Comparison of ENCODE assay signal across 20 cellular contexts in the genomic region with DNA sequence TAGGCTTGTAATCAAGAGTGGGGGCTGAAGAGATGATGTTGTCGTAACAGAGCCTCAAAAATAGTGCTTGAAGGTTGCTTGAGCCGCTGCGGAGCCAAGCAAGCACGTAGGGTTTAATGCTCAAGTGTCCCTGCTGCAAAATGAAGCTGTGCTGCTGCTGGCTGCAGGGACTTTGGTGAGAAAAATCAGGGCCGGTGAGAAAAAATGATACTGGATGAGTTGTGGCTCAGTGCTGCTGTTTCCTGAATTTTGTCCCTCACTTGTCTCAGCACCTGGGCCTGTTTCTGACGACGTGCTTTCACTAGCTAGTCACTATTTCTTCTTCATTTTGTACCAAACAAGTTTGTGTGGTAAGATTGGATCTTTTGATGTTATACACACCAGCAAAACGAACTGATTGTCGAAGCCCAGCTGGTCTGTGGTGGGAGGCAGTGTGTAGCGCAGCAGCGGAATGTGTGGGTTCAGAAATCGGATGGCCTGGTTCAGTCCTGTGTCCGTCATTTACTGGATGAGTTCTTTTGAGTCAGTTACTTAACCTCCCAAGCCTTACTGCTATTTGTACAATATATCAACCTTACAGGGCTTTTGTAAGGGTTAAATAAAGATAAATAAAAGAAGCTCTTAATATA.
"Had no signal": no experiment of that assay in that cellular context is flagged by ENCODE, and none has a peak within 500 bp of the region (broad histone marks: within the 10 kb centered on the region; RNA-seq: fewer than 3 reads in every experiment).

No MANE protein-coding gene starts in this region.

- H3K9me3 Mint-ChIP-seq: activated CD4-positive, alpha-beta T cell treated with anti-CD3 and anti-CD28 coated beads, Interleukin-2, amount 10 ng/mL, durations not matched to agents 7 days and 5 days; activated CD8-positive, alpha-beta T cell treated with anti-CD3 and anti-CD28 coated beads for 36 hours; immature natural killer cell; mesothelial cell of epicardium; naive thymus-derived CD8-positive, alpha-beta T cell; stimulated activated naive CD8-positive, alpha-beta T cell treated with anti-CD3 and anti-CD28 coated beads, Interleukin-15, amount 100 ng/mL, for 72 hours; type B pancreatic cell had no signal

- ATAC-seq: activated CD8-positive, alpha-beta memory T cell treated with anti-CD3 and anti-CD28 coated beads, Interleukin-2, amount 10 ng/mL, durations not matched to agents 7 days and 5 days; activated CD8-positive, alpha-beta T cell treated with anti-CD3 and anti-CD28 coated beads for 36 hours; naive thymus-derived CD8-positive, alpha-beta T cell; stimulated activated naive CD8-positive, alpha-beta T cell treated with anti-CD3 and anti-CD28 coated beads, Interleukin-15, amount 100 ng/mL, for 72 hours had no signal

- H3K36me3 Mint-ChIP-seq: mesothelial cell of epicardium, type B pancreatic cell had no signal

- H3K4me3 Mint-ChIP-seq: activated CD4-positive, alpha-beta T cell treated with anti-CD3 and anti-CD28 coated beads, Interleukin-2, amount 10 ng/mL, durations not matched to agents 7 days and 5 days; activated CD8-positive, alpha-beta memory T cell treated with anti-CD3 and anti-CD28 coated beads, Interleukin-2, amount 10 ng/mL, durations not matched to agents 7 days and 5 days; activated CD8-positive, alpha-beta T cell treated with anti-CD3 and anti-CD28 coated beads for 36 hours; activated naive CD8-positive, alpha-beta T cell; immature natural killer cell; mesothelial cell of epicardium; naive thymus-derived CD8-positive, alpha-beta T cell; stimulated activated naive CD8-positive, alpha-beta T cell treated with anti-CD3 and anti-CD28 coated beads, Interleukin-15, amount 100 ng/mL, for 72 hours; type B pancreatic cell had no signal

- H3K27ac Mint-ChIP-seq: activated CD4-positive, alpha-beta T cell treated with anti-CD3 and anti-CD28 coated beads, Interleukin-2, amount 10 ng/mL, durations not matched to agents 7 days and 5 days; activated CD8-positive, alpha-beta memory T cell treated with anti-CD3 and anti-CD28 coated beads, Interleukin-2, amount 10 ng/mL, durations not matched to agents 7 days and 5 days; activated CD8-positive, alpha-beta T cell treated with anti-CD3 and anti-CD28 coated beads for 36 hours; activated naive CD8-positive, alpha-beta T cell; progenitor cell of endocrine pancreas; stimulated activated naive CD8-positive, alpha-beta T cell treated with anti-CD3 and anti-CD28 coated beads, Interleukin-15, amount 100 ng/mL, for 72 hours; type B pancreatic cell had no signal

- H3K27me3 Mint-ChIP-seq: activated CD4-positive, alpha-beta T cell treated with anti-CD3 and anti-CD28 coated beads, Interleukin-2, amount 10 ng/mL, durations not matched to agents 7 days and 5 days; activated CD8-positive, alpha-beta memory T cell treated with anti-CD3 and anti-CD28 coated beads, Interleukin-2, amount 10 ng/mL, durations not matched to agents 7 days and 5 days; activated CD8-positive, alpha-beta T cell treated with anti-CD3 and anti-CD28 coated beads for 36 hours; activated naive CD8-positive, alpha-beta T cell; naive thymus-derived CD8-positive, alpha-beta T cell; progenitor cell of endocrine pancreas; stimulated activated naive CD8-positive, alpha-beta T cell treated with anti-CD3 and anti-CD28 coated beads, Interleukin-15, amount 100 ng/mL, for 72 hours; type B pancreatic cell had no signal

- DNase-seq: activated CD4-positive, alpha-beta T cell treated with anti-CD3 and anti-CD28 coated beads, Interleukin-2, amount 10 ng/mL, durations not matched to agents 7 days and 5 days; activated CD8-positive, alpha-beta memory T cell treated with anti-CD3 and anti-CD28 coated beads, Interleukin-2, amount 10 ng/mL, durations not matched to agents 7 days and 5 days; activated CD8-positive, alpha-beta T cell treated with anti-CD3 and anti-CD28 coated beads for 36 hours; activated gamma-delta T cell treated with Interleukin-2 at 50 U/mL for 16 hours; activated T-cell treated with anti-CD3 and anti-CD28 coated beads for 4 hours; adrenal gland; cortex of kidney; immature natural killer cell; left ventricle myocardium inferior; naive thymus-derived CD8-positive, alpha-beta T cell; retina; stimulated activated naive CD8-positive, alpha-beta T cell treated with anti-CD3 and anti-CD28 coated beads, Interleukin-15, amount 100 ng/mL, for 72 hours; SW 1271 had no signal

- H3K27me3 ChIP-seq: adrenal gland had no signal

- H3K36me3 ChIP-seq: adrenal gland, left ventricle myocardium inferior, thoracic aorta had no signal

- H3K9me3 ChIP-seq: adrenal gland, left ventricle myocardium inferior, thoracic aorta had no signal

- H3K4me3 ChIP-seq: adrenal gland, left ventricle myocardium inferior, SK-N-MC, thoracic aorta had no signal

- H3K27ac ChIP-seq: adrenal gland, epithelial cell of prostate, left ventricle myocardium inferior, SK-N-MC, thoracic aorta had no signal
